23 cellular contexts compared by ENCODE assay signal in genomic region chr12:95384785-95385184, GRCh38.
A peak's percentile ranks its signal among the peaks of the same experiment; 100 is the strongest.
DNase-seq lines count a peak whose midpoint lies in the region; ATAC-seq and TF ChIP-seq lines count a peak whose summit lies in the region.
"Had no signal": no experiment of that assay in that cellular context is flagged by ENCODE, and none has a peak within 500 bp of the region (broad histone marks: within the 10 kb centered on the region; RNA-seq: fewer than 3 reads in every experiment).

No MANE protein-coding gene starts in this region.

- H3K4me3 Mint-ChIP-seq in nephron (no peak overlapping the region), type B pancreatic cell (no peak overlapping the region)
- no peak overlapping the region for H3K4me3 Mint-ChIP-seq in activated T-cell treated with anti-CD3 and anti-CD28 coated beads, Interleukin-2, amount 50 U/mL, for 4 hours
- H3K4me3 Mint-ChIP-seq: activated naive CD4-positive, alpha-beta T cell treated with anti-CD3 and anti-CD28 coated beads, Interleukin-2, amount 10 ng/mL, durations not matched to agents 7 days and 5 days; activated T-helper 1 cell treated with anti-CD3 and anti-CD28 coated beads, Interleukin-12 subunit alpha, Interleukin-12 subunit beta, Interleukin-2, Interleukin-4 antibody, amounts not matched to agents 30 ng/mL and 10 ng/mL and 1 ng/mL, durations not matched to agents 14 hours and 24 hours and 36 hours; natural killer cell; T-helper 17 cell had no signal

- H3K27me3 ChIP-seq in GM23248 (replicated peaks; ENCODE audit: insufficient read depth) (no peaks in the 10 kb centered on the region), adipocyte (replicated peaks; ENCODE audit: control insufficient read depth, insufficient read depth, low read length) (no peaks in the 10 kb centered on the region), stomach smooth muscle (ENCODE audit: control insufficient read depth in 1 of 2, insufficient read depth in 2 of 2, low read length in 2 of 2) (no peaks in the 10 kb centered on the region)
- H3K27me3 ChIP-seq: BLaER1 treated with 17β-estradiol and CSF1 and Interleukin-3, amounts not matched to agents 10 nM and 100 nM; cardiac muscle cell; ovary had no signal

- peaks cover 8% of the 10 kb centered on the region; the same call in 1 of the 2 replicates for H3F3A ChIP-seq in GM23248 (ENCODE audit: insufficient read depth)

- peaks cover 21% of the 10 kb centered on the region for H3K4me1 ChIP-seq in GM23248 (ENCODE audit: insufficient read depth)
- peaks cover 27% of the 10 kb centered on the region for H3K4me1 ChIP-seq in adipocyte (ENCODE audit: control insufficient read depth, insufficient read depth, low read length)
- H3K4me1 ChIP-seq in stomach smooth muscle (ENCODE audit: control insufficient read depth, insufficient read depth, low read length) = peaks cover 19% of the 10 kb centered on the region
- H3K4me1 ChIP-seq: BLaER1 treated with 17β-estradiol and CSF1 and Interleukin-3, amounts not matched to agents 10 nM and 100 nM had no signal

- TF ChIP-seq CTCF in nephron (IDR thresholded peaks at IDR 0.05; ENCODE audit: unreplicated experiment in 3 of 3) = no peak
- no peak for TF ChIP-seq CTCF in type B pancreatic cell (conservative IDR thresholded peaks at IDR 0.05)

- H3K27me3 Mint-ChIP-seq in nephron (ENCODE audit: low read depth) (no peaks in the 10 kb centered on the region), type B pancreatic cell (peaks cover 6% of the 10 kb centered on the region)
- H3K27me3 Mint-ChIP-seq in activated T-cell treated with anti-CD3 and anti-CD28 coated beads, Interleukin-2, amount 50 U/mL, for 4 hours (ENCODE audit: low read depth) = no peaks in the 10 kb centered on the region

- peak overlapping the region; percentile 83 for H3K4me2 ChIP-seq in GM23248 (ENCODE audit: unreplicated experiment)
- H3K4me2 ChIP-seq: BLaER1 treated with 17β-estradiol and CSF1 and Interleukin-3, amounts not matched to agents 10 nM and 100 nM had no signal

- ATAC-seq in activated T-cell treated with anti-CD3 and anti-CD28 coated beads, Interleukin-2, amount 50 U/mL, for 4 hours = no peak
- ATAC-seq: GM12878, natural killer cell, T-helper 17 cell had no signal

- H3K79me2 ChIP-seq in GM23248 (ENCODE audit: insufficient read depth) = no peaks in the 10 kb centered on the region

- H3K27ac ChIP-seq in GM23248 (no peak overlapping the region), stomach smooth muscle (ENCODE audit: low read length) (peak overlapping the region; percentile 83)
- H3K27ac ChIP-seq: BLaER1 treated with 17β-estradiol and CSF1 and Interleukin-3, amounts not matched to agents 10 nM and 100 nM; cardiac muscle cell; SK-N-MC had no signal

- in situ Hi-C loops in GM23248 (cut with MboI) = no loop called here

- H3K9me2 ChIP-seq in GM23248 (ENCODE audit: insufficient read depth) = no peaks in the 10 kb centered on the region

- peak overlapping the region in 2 of 3 experiments; percentile 82 to 93 for H3K27ac Mint-ChIP-seq in nephron
- no peak overlapping the region for H3K27ac Mint-ChIP-seq in type B pancreatic cell
- H3K27ac Mint-ChIP-seq: activated naive CD4-positive, alpha-beta T cell treated with anti-CD3 and anti-CD28 coated beads, Interleukin-2, amount 10 ng/mL, durations not matched to agents 7 days and 5 days; activated T-helper 1 cell treated with anti-CD3 and anti-CD28 coated beads, Interleukin-12 subunit alpha, Interleukin-12 subunit beta, Interleukin-2, Interleukin-4 antibody, amounts not matched to agents 30 ng/mL and 10 ng/mL and 1 ng/mL, durations not matched to agents 14 hours and 24 hours and 36 hours; natural killer cell; T-helper 17 cell had no signal

- H3K4me3 ChIP-seq in GM23248 (peak overlapping the region; percentile 66), adipocyte (ENCODE audit: low read length) (peak overlapping the region; percentile 85), stomach smooth muscle (ENCODE audit: low read length in 2 of 2) (peak overlapping the region; percentile 74 to 75)
- H3K4me3 ChIP-seq: BLaER1 treated with 17β-estradiol and CSF1 and Interleukin-3, amounts not matched to agents 10 nM and 100 nM; cardiac muscle cell; GM12878; SK-N-MC had no signal

- DNase-seq in GM23248 (no peak), adipocyte (ENCODE audit: low read depth) (no peak), type B pancreatic cell (ENCODE audit: extremely low spot score, unreplicated experiment) (no peak), SKM-1 (lab: John Stamatoyannopoulos, UW; ENCODE audit: unreplicated experiment) (no peak), epidermal melanocyte (ENCODE audit: insufficient read length, low spot score) (no peak)
- DNase-seq in activated T-cell treated with anti-CD3 and anti-CD28 coated beads, Interleukin-2, amount 50 U/mL, for 4 hours = no peak
- DNase-seq: activated CD4-positive, alpha-beta T cell treated with anti-CD3 and anti-CD28 coated beads for 48 hours; activated naive CD4-positive, alpha-beta T cell treated with anti-CD3 and anti-CD28 coated beads, Interleukin-2, amount 10 ng/mL, durations not matched to agents 7 days and 5 days; Caco-2; KG1; natural killer cell; NCI-H146; NCI-H2171; NCI-H526; T-helper 17 cell had no signal

- 63 to 72% methylated on average over 5 of the region's 5 CpGs for WGBS in GM23248 (ENCODE audit: low coverage in 1 of 2, low lambda C conversion rate in 2 of 2, missing lambda C conversion rate in 2 of 2), 2 experiments

- no peaks in the 10 kb centered on the region for H3K36me3 ChIP-seq in GM23248 (ENCODE audit: low read depth)
- no peaks in the 10 kb centered on the region for H3K36me3 ChIP-seq in adipocyte (ENCODE audit: control insufficient read depth, insufficient read depth, low read length, severe bottlenecking)
- no peaks in the 10 kb centered on the region for H3K36me3 ChIP-seq in stomach smooth muscle (ENCODE audit: control insufficient read depth in 2 of 2, insufficient read depth in 2 of 2, low read length in 2 of 2)
- H3K36me3 ChIP-seq: BLaER1 treated with 17β-estradiol and CSF1 and Interleukin-3, amounts not matched to agents 10 nM and 100 nM; cardiac muscle cell; ovary had no signal

- H3K9me3 Mint-ChIP-seq in nephron = peaks cover 2% of the 10 kb centered on the region
- H3K9me3 Mint-ChIP-seq in activated T-cell treated with anti-CD3 and anti-CD28 coated beads, Interleukin-2, amount 50 U/mL, for 4 hours = no peaks in the 10 kb centered on the region
- no peaks in the 10 kb centered on the region for H3K9me3 Mint-ChIP-seq in type B pancreatic cell
- H3K9me3 Mint-ChIP-seq: activated naive CD4-positive, alpha-beta T cell treated with anti-CD3 and anti-CD28 coated beads, Interleukin-2, amount 10 ng/mL, durations not matched to agents 7 days and 5 days; activated T-helper 1 cell treated with anti-CD3 and anti-CD28 coated beads, Interleukin-12 subunit alpha, Interleukin-12 subunit beta, Interleukin-2, Interleukin-4 antibody, amounts not matched to agents 30 ng/mL and 10 ng/mL and 1 ng/mL, durations not matched to agents 14 hours and 24 hours and 36 hours; natural killer cell had no signal

- 0 out of 2 replicates have a peak overlapping the region, but pooled peaks have one; percentile 67 for H2AFZ ChIP-seq in GM23248

- no peak overlapping the region for H3K9ac ChIP-seq in GM23248
- H3K9ac ChIP-seq in adipocyte (ENCODE audit: low read length) = peak overlapping the region; percentile 84
- peak overlapping the region in 1 of 2 donors; percentile 75 for H3K9ac ChIP-seq in stomach smooth muscle (ENCODE audit: low read length in 2 of 2)
- H3K9ac ChIP-seq: BLaER1 treated with 17β-estradiol and CSF1 and Interleukin-3, amounts not matched to agents 10 nM and 100 nM had no signal

- H4K20me1 ChIP-seq in GM23248 (ENCODE audit: insufficient read depth) = no peaks in the 10 kb centered on the region
- H4K20me1 ChIP-seq: BLaER1 treated with 17β-estradiol and CSF1 and Interleukin-3, amounts not matched to agents 10 nM and 100 nM had no signal

- H3K4me1 Mint-ChIP-seq in nephron = peaks cover 54% of the 10 kb centered on the region
- no peaks in the 10 kb centered on the region for H3K4me1 Mint-ChIP-seq in activated T-cell treated with anti-CD3 and anti-CD28 coated beads, Interleukin-2, amount 50 U/mL, for 4 hours (ENCODE audit: low read depth)
- H3K4me1 Mint-ChIP-seq in type B pancreatic cell (ENCODE audit: unreplicated experiment) = peaks cover 9% of the 10 kb centered on the region
- H3K4me1 Mint-ChIP-seq: activated naive CD4-positive, alpha-beta T cell treated with anti-CD3 and anti-CD28 coated beads, Interleukin-2, amount 10 ng/mL, durations not matched to agents 7 days and 5 days; natural killer cell; T-helper 17 cell had no signal

- H3K36me3 Mint-ChIP-seq in nephron (ENCODE audit: low read depth) (no peaks in the 10 kb centered on the region), type B pancreatic cell (no peaks in the 10 kb centered on the region)
- no peaks in the 10 kb centered on the region for H3K36me3 Mint-ChIP-seq in activated T-cell treated with anti-CD3 and anti-CD28 coated beads, Interleukin-2, amount 50 U/mL, for 4 hours (ENCODE audit: insufficient read depth)
- H3K36me3 Mint-ChIP-seq: activated naive CD4-positive, alpha-beta T cell treated with anti-CD3 and anti-CD28 coated beads, Interleukin-2, amount 10 ng/mL, durations not matched to agents 7 days and 5 days; natural killer cell had no signal

- H3K9me3 ChIP-seq in GM23248 (ENCODE audit: low read depth) (no peaks in the 10 kb centered on the region), adipocyte (ENCODE audit: control insufficient read depth, low read length) (no peaks in the 10 kb centered on the region), stomach smooth muscle (ENCODE audit: control insufficient read depth in 2 of 2, low read length in 2 of 2) (no peaks in the 10 kb centered on the region)
- H3K9me3 ChIP-seq: BLaER1 treated with 17β-estradiol and CSF1 and Interleukin-3, amounts not matched to agents 10 nM and 100 nM; Caco-2; ovary had no signal
